ENCODE assay signal across 11 cellular contexts in genomic region chr5:10825897-10826644, GRCh38.
A peak's percentile ranks its signal among the peaks of the same experiment; 100 is the strongest.
DNase-seq lines count a peak whose midpoint lies in the region; ATAC-seq and TF ChIP-seq lines count a peak whose summit lies in the region.
"Had no signal": no experiment of that assay in that cellular context is flagged by ENCODE, and none has a peak within 500 bp of the region (broad histone marks: within the 10 kb centered on the region; RNA-seq: fewer than 3 reads in every experiment).

No MANE protein-coding gene starts in this region.

- H2AFZ ChIP-seq in PC-9: no peak overlapping the region

- 87 to 93% methylated on average over 4 of the region's 4 CpGs for WGBS in tibial nerve, 2 donors

- H3K36me3 ChIP-seq in PC-9 (ENCODE audit: low read depth) (no peaks in the 10 kb centered on the region), tibial nerve (no peaks in the 10 kb centered on the region), vagina (no peaks in the 10 kb centered on the region)
- H3K36me3 ChIP-seq: gastrocnemius medialis had no signal

- TF ChIP-seq CTCF in AG10803 (conservative IDR thresholded peaks at IDR 0.05; ENCODE audit: low read length) (0 out of 2 replicates have a peak, but pooled peaks have one; percentile 4), PC-9 (conservative IDR thresholded peaks at IDR 0.05) (0 out of 2 replicates have a peak, but pooled peaks have one; percentile 18), tibial nerve (IDR thresholded peaks at IDR 0.05) (no peak), vagina (IDR thresholded peaks at IDR 0.05) (no peak)

- peak; percentile 79 for ATAC-seq in GM19023 (IDR thresholded peaks at IDR 0.05; ENCODE audit: unreplicated experiment)
- ATAC-seq in HG03039 (IDR thresholded peaks at IDR 0.05; ENCODE audit: unreplicated experiment): peak; percentile 87
- ATAC-seq: gastrocnemius medialis had no signal

- H3K4me3 ChIP-seq in AG10803 (ENCODE audit: low read length): no peak overlapping the region
- no peak overlapping the region for H3K4me3 ChIP-seq in PC-9
- H3K4me3 ChIP-seq in tibial nerve: no peak overlapping the region
- H3K4me3 ChIP-seq in vagina: no peak overlapping the region
- H3K4me3 ChIP-seq: gastrocnemius medialis had no signal

- H3K9me3 ChIP-seq in PC-9 (ENCODE audit: insufficient read depth, low read depth) (no peaks in the 10 kb centered on the region), tibial nerve (no peaks in the 10 kb centered on the region), vagina (no peaks in the 10 kb centered on the region)
- H3K9me3 ChIP-seq: gastrocnemius medialis had no signal

- POLR2A ChIA-PET in PC-9 (lab: Charles Lee; ENCODE audit: unreplicated experiment): no interaction called here

- no peaks in the 10 kb centered on the region for H4K20me1 ChIP-seq in PC-9 (ENCODE audit: insufficient read depth)

- no peak overlapping the region for H3K27ac ChIP-seq in PC-9
- no peak overlapping the region for H3K27ac ChIP-seq in tibial nerve
- no peak overlapping the region for H3K27ac ChIP-seq in vagina
- H3K27ac ChIP-seq: gastrocnemius medialis had no signal

- H3K4me1 ChIP-seq in PC-9 (replicated peaks; ENCODE audit: insufficient read depth) (no peaks in the 10 kb centered on the region), tibial nerve (peaks cover 0 to 13% (median 0%) of the 10 kb centered on the region in 4 donors), vagina (peaks cover 11% of the 10 kb centered on the region)
- H3K4me1 ChIP-seq: gastrocnemius medialis had no signal

- H3K79me2 ChIP-seq in PC-9 (ENCODE audit: low read depth): no peaks in the 10 kb centered on the region

- H3K9me2 ChIP-seq in PC-9 (ENCODE audit: insufficient read depth): no peaks in the 10 kb centered on the region; the same call in 1 of the 2 replicates

- TF ChIP-seq POLR2A in tibial nerve (IDR thresholded peaks at IDR 0.05) (no peak), vagina (IDR thresholded peaks at IDR 0.05) (no peak)

- H3K27me3 ChIP-seq in PC-9 (ENCODE audit: insufficient read depth, low read depth) (no peaks in the 10 kb centered on the region), tibial nerve (no peaks in the 10 kb centered on the region), vagina (no peaks in the 10 kb centered on the region)
- H3K27me3 ChIP-seq: gastrocnemius medialis had no signal

- CTCF ChIA-PET in PC-9 (lab: Charles Lee): no interaction called here

- H3K4me2 ChIP-seq in PC-9: no peak overlapping the region

- TF ChIP-seq EP300 in tibial nerve (IDR thresholded peaks at IDR 0.05): no peak

- intact Hi-C loops in PC-9 (cut with micrococcal nuclease; ENCODE audit: unreplicated experiment): no loop called here
- intact Hi-C loops in vagina (cut with DNase I): no loop called here

- no TSS peak for BruUV-seq in PC-9 (replicated peaks; lab: Mats Ljungman, UMichigan)

- DNase-seq in AG10803 (ENCODE audit: low read depth) (no peak), PC-9 (no peak), tibial nerve (ENCODE audit: low spot score in 2 of 2) (no peak), midbrain (lab: John Stamatoyannopoulos, UW) (no peak), vagina (ENCODE audit: extremely low spot score in 2 of 2) (no peak), DMS114 treated with DMSO at 0.1 percent for 48 hours (lab: John Stamatoyannopoulos, UW; ENCODE audit: unreplicated experiment) (no peak)
- DNase-seq: AML-193, gastrocnemius medialis, NCI-H1694 had no signal

- H3F3A ChIP-seq in PC-9 (ENCODE audit: insufficient read depth, low read depth): no peaks in the 10 kb centered on the region

Comparison
In these comparisons a context has a peak if more than half of its experiments do, and no peak if none do; other contexts are left out.
1. CTCF ChIP-seq: peak in AG10803 (single experiment) and PC-9 (single experiment); none in tibial nerve (0 of 5) and vagina (0 of 3).